8 cellular contexts compared by ENCODE assay signal in the genomic region with DNA sequence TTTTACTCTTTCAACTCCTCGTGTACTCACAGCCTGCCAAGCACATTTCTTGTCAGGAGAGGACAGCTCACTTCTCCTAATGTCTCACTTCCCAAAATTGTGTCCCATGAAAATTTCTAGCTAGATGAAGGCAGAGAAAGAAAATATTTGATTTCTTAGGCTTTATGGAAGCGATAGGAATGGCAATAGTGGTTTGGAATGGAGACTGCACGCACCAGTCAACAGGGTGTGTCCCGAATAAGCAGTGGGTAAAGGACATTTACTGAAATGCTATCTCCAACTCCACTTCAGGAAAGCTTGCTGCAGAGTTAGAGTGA. TPM values are rescaled to one million over a fixed set of nuclear protein-coding genes. Genes with fewer than 3 reads are reported as not detected.
DNase-seq lines count a peak whose midpoint lies in the region; ATAC-seq and TF ChIP-seq lines count a peak whose summit lies in the region.

No MANE protein-coding gene starts in this region.

- peak overlapping the region; percentile 47; the same call in 1 of the 2 replicates for H3K27ac ChIP-seq in BLaER1
- no peak overlapping the region for H3K27ac ChIP-seq in Karpas-422 (ENCODE audit: low read length)
- no peak overlapping the region for H3K27ac ChIP-seq in ectodermal cell (ENCODE audit: insufficient read depth, low read depth, low read length, poor library complexity, severe bottlenecking)

- peaks cover 22% of the 10 kb centered on the region for H3K27me3 Mint-ChIP-seq in nephron progenitor cell (ENCODE audit: low read depth, poor library complexity)

- no peaks in the 10 kb centered on the region for H3K27me3 ChIP-seq in BLaER1
- H3K27me3 ChIP-seq in Karpas-422 (ENCODE audit: low read length) = no peaks in the 10 kb centered on the region
- H3K27me3 ChIP-seq in ectodermal cell (ENCODE audit: control insufficient read depth, insufficient read depth, low read length, poor library complexity, severe bottlenecking) = no peaks in the 10 kb centered on the region

- H4K20me1 ChIP-seq in BLaER1 (no peaks in the 10 kb centered on the region), Karpas-422 (ENCODE audit: insufficient read depth, low read depth, low read length) (no peaks in the 10 kb centered on the region)

- H3K9me3 Mint-ChIP-seq in nephron progenitor cell = peaks cover 68% of the 10 kb centered on the region

- peak overlapping the region; percentile 97 for H2AFZ ChIP-seq in Karpas-422 (ENCODE audit: low read length)

- H3K4me3 ChIP-seq in BLaER1 = peak overlapping the region; percentile 69
- peak overlapping the region; percentile 72; the same call in 1 of the 2 replicates for H3K4me3 ChIP-seq in Karpas-422 (ENCODE audit: low read length)
- H3K4me3 ChIP-seq in ectodermal cell (ENCODE audit: insufficient read depth, low read depth, low read length) = peak overlapping the region; percentile 80

- peaks cover 54% of the 10 kb centered on the region for H3K36me3 Mint-ChIP-seq in nephron progenitor cell (ENCODE audit: low read depth)

- peaks cover 18% of the 10 kb centered on the region for H3K4me1 Mint-ChIP-seq in nephron progenitor cell

- in situ Hi-C loops in GM13976 (cut with MboI; ENCODE audit: low sequenced_read_pairs, unreplicated experiment) = no loop called here

- H3K9ac ChIP-seq in BLaER1 = peak overlapping the region; percentile 71
- H3K9ac ChIP-seq in Karpas-422 (ENCODE audit: low read length) = 0 out of 2 replicates have a peak overlapping the region, but pooled peaks have one; percentile 19

- H3K4me2 ChIP-seq in BLaER1 = peak overlapping the region; percentile 81
- H3K4me2 ChIP-seq in Karpas-422 (ENCODE audit: low read depth, low read length, poor library complexity, severe bottlenecking) = peak overlapping the region; percentile 65

- H3K4me1 ChIP-seq in BLaER1 (peaks cover 8% of the 10 kb centered on the region; the same call in 1 of the 2 replicates), Karpas-422 (ENCODE audit: low read length) (peaks cover 7% of the 10 kb centered on the region), ectodermal cell (ENCODE audit: control insufficient read depth, insufficient read depth, low read length) (peaks cover 5% of the 10 kb centered on the region)

- H3K79me2 ChIP-seq in Karpas-422 (ENCODE audit: low read length) = no peaks in the 10 kb centered on the region

- H3K9me3 ChIP-seq in BLaER1 = peaks cover 45% of the 10 kb centered on the region
- peaks cover 4% of the 10 kb centered on the region for H3K9me3 ChIP-seq in Karpas-422 (ENCODE audit: low read length)
- no peaks in the 10 kb centered on the region for H3K9me3 ChIP-seq in ectodermal cell (ENCODE audit: control insufficient read depth, low read length)

- H3K27ac Mint-ChIP-seq in nephron progenitor cell = peak overlapping the region; percentile 98

- peak overlapping the region; percentile 99 for H3K4me3 Mint-ChIP-seq in nephron progenitor cell

- H3K9me2 ChIP-seq in Karpas-422 (replicated peaks; ENCODE audit: insufficient read depth, low read length) = no peaks in the 10 kb centered on the region

- TF ChIP-seq CTCF in nephron progenitor cell (IDR thresholded peaks at IDR 0.05) = no peak
- TF ChIP-seq CTCF in GM13976 (IDR thresholded peaks at IDR 0.05; ENCODE audit: borderline replicate concordance, control extremely low read depth, extremely low read depth, insufficient read depth, missing control alignments) = no peak

- no peak for ATAC-seq in GM19395 (IDR thresholded peaks at IDR 0.05; ENCODE audit: unreplicated experiment)

- H3K36me3 ChIP-seq in BLaER1 (peaks cover 35% of the 10 kb centered on the region), Karpas-422 (ENCODE audit: insufficient read depth, low read length) (peaks cover 11% of the 10 kb centered on the region), ectodermal cell (ENCODE audit: control insufficient read depth, insufficient read depth, low read length) (peaks cover 25% of the 10 kb centered on the region)

- DNase-seq in Karpas-422 (no peak), nephron progenitor cell (no peak), GM13976 (ENCODE audit: low spot score) (no peak), hepatic stellate cell (ENCODE audit: low spot score) (no peak)
- no peak for DNase-seq in stimulated activated CD4-positive, alpha-beta T cell treated with anti-CD3 and anti-CD28 coated beads, Interleukin-4, amount 100 ng/mL, for 24 hours

- WGBS in ectodermal cell, 2 experiments = 49 to 54% methylated on average over 4 of the region's 4 CpGs

RNA-seq across cellular contexts. Expression of a gene that starts 0.3 kb away (rescaled TPM):
- total RNA-seq in Karpas-422 (2014; rRNA removed; shearing (Covaris generic); ENCODE audit: low replicate concordance) = 1.6 and 1.7 TPM in 2 replicates
- polyA plus RNA-seq in ectodermal cell (2013, experiment 1 of 4) = 7.0 TPM
- 6.5 TPM for polyA plus RNA-seq in ectodermal cell (2013, experiment 2 of 4)
- polyA plus RNA-seq in ectodermal cell (2013, experiment 3 of 4) = 9.1 TPM
- 6.8 TPM for polyA plus RNA-seq in ectodermal cell (2013, experiment 4 of 4)

RNA-seq across cellular contexts. Expression of a gene that starts 22.1 kb away (rescaled TPM):
- 2.9 and 4.3 TPM in 2 replicates for total RNA-seq in Karpas-422 (2014; rRNA removed; shearing (Covaris generic); ENCODE audit: low replicate concordance)
- 2.8 TPM for polyA plus RNA-seq in ectodermal cell (2013, experiment 1 of 4)
- polyA plus RNA-seq in ectodermal cell (2013, experiment 2 of 4) = 3.4 TPM
- polyA plus RNA-seq in ectodermal cell (2013, experiment 3 of 4) = 4.7 TPM
- 3.1 TPM for polyA plus RNA-seq in ectodermal cell (2013, experiment 4 of 4)

RNA-seq across cellular contexts. Expression of a gene that starts 27.0 kb away (rescaled TPM):
- total RNA-seq in Karpas-422 (2014; rRNA removed; shearing (Covaris generic); ENCODE audit: low replicate concordance) = 0.65 TPM in 1 of 2 replicates, not detected in the other
- 7.3 TPM for polyA plus RNA-seq in ectodermal cell (2013, experiment 1 of 4)
- polyA plus RNA-seq in ectodermal cell (2013, experiment 2 of 4) = 6.6 TPM
- polyA plus RNA-seq in ectodermal cell (2013, experiment 3 of 4) = 8.1 TPM
- 7.1 TPM for polyA plus RNA-seq in ectodermal cell (2013, experiment 4 of 4)

RNA-seq across cellular contexts. Expression of a gene that starts 40.9 kb away (rescaled TPM):
- not detected in 2 replicates for total RNA-seq in Karpas-422 (2014; rRNA removed; shearing (Covaris generic); ENCODE audit: low replicate concordance)
- 10.2 TPM for polyA plus RNA-seq in ectodermal cell (2013, experiment 1 of 4)
- 11.2 TPM for polyA plus RNA-seq in ectodermal cell (2013, experiment 2 of 4)
- 9.1 TPM for polyA plus RNA-seq in ectodermal cell (2013, experiment 3 of 4)
- polyA plus RNA-seq in ectodermal cell (2013, experiment 4 of 4) = 9.0 TPM

RNA-seq across cellular contexts. Expression of a gene that starts 47.1 kb away (rescaled TPM):
- not detected in 2 replicates for total RNA-seq in Karpas-422 (2014; rRNA removed; shearing (Covaris generic); ENCODE audit: low replicate concordance)
- polyA plus RNA-seq in ectodermal cell (2013, experiment 1 of 4) = 4.2 TPM
- polyA plus RNA-seq in ectodermal cell (2013, experiment 2 of 4) = 3.3 TPM
- 2.5 TPM for polyA plus RNA-seq in ectodermal cell (2013, experiment 3 of 4)
- polyA plus RNA-seq in ectodermal cell (2013, experiment 4 of 4) = 2.5 TPM
